ENCODE assay signal across 8 cellular contexts in genomic region chr7:101124376-101125056, GRCh38. TPM values are rescaled to one million over a fixed set of nuclear protein-coding genes. Genes with fewer than 3 reads are reported as not detected.
DNase-seq lines count a peak whose midpoint lies in the region; ATAC-seq, FAIRE-seq and TF ChIP-seq lines count a peak whose summit lies in the region.

No MANE protein-coding gene starts in this region.

- H3K27me3 ChIP-seq in Loucy (ENCODE audit: insufficient read depth, low read length, poor library complexity, severe bottlenecking) = no peaks in the 10 kb centered on the region

- H3K4me1 Mint-ChIP-seq in mesothelial cell of epicardium = peaks cover 49% of the 10 kb centered on the region

- H2AFZ ChIP-seq in Loucy (ENCODE audit: low read length) = 0 out of 2 replicates have a peak overlapping the region, but pooled peaks have one; percentile 4

- H3K4me1 ChIP-seq in Loucy (ENCODE audit: insufficient read depth, low read length, poor library complexity, severe bottlenecking) = peaks cover 45% of the 10 kb centered on the region

- peak overlapping the region; percentile 55 for H3K4me2 ChIP-seq in Loucy (ENCODE audit: low read depth, low read length, poor library complexity, severe bottlenecking)

- H3K4me3 Mint-ChIP-seq in mesothelial cell of epicardium = no peak overlapping the region

- peak overlapping the region; percentile 3 for H3K4me3 ChIP-seq in Loucy (ENCODE audit: low read length, poor library complexity, severe bottlenecking)

- H3K9ac ChIP-seq in Loucy (ENCODE audit: low read depth, low read length, poor library complexity, severe bottlenecking) = peak overlapping the region; percentile 54

- H3K27ac Mint-ChIP-seq in mesothelial cell of epicardium = peak overlapping the region; percentile 86

- ATAC-seq in HG03520 (IDR thresholded peaks at IDR 0.05; ENCODE audit: unreplicated experiment) = no peak

- FAIRE-seq in GM12892 (lab: Jason Lieb, UNC) = no peak

- H3F3A ChIP-seq in Loucy (ENCODE audit: low read depth) = no peaks in the 10 kb centered on the region

- TF ChIP-seq CTCF in Loucy (conservative IDR thresholded peaks at IDR 0.05; ENCODE audit: low read length) (no peak), mesothelial cell of epicardium (IDR thresholded peaks at IDR 0.05; ENCODE audit: unreplicated experiment) (no peak)

- peaks cover 3% of the 10 kb centered on the region for H3K9me3 Mint-ChIP-seq in mesothelial cell of epicardium

- H4K20me1 ChIP-seq in Loucy (ENCODE audit: insufficient read depth, low read length, poor library complexity, severe bottlenecking) = no peaks in the 10 kb centered on the region

- DNase-seq in COLO668 (lab: John Stamatoyannopoulos, UW; ENCODE audit: unreplicated experiment) (peak; percentile 21), brain pericyte (ENCODE audit: low read depth, low spot score) (peak; percentile 75), mesothelial cell of epicardium (ENCODE audit: low spot score in 2 of 2, unreplicated experiment in 2 of 2) (no peak), NCI-H446 treated with DMSO at 0.1 percent for 48 hours (lab: John Stamatoyannopoulos, UW) (no peak), GM12892 (ENCODE audit: insufficient read length) (no peak)
- no peak for DNase-seq in stimulated activated CD4-positive, alpha-beta T cell treated with anti-CD3 and anti-CD28 coated beads, Interleukin-1b, Interleukin-23, amount 100 ng/mL, for 48 hours

- H3K79me2 ChIP-seq in Loucy (ENCODE audit: insufficient read depth, low read length) = peaks cover 8% of the 10 kb centered on the region; the same call in 1 of the 2 replicates

- no peaks in the 10 kb centered on the region for H3K27me3 Mint-ChIP-seq in mesothelial cell of epicardium (ENCODE audit: low read depth)

- TF ChIP-seq POLR2A in GM12892 (IDR thresholded peaks at IDR 0.05; ENCODE audit: low read depth, low read length) = no peak

- H3K36me3 Mint-ChIP-seq in mesothelial cell of epicardium = no peaks in the 10 kb centered on the region

- H3K9me2 ChIP-seq in Loucy (replicated peaks; ENCODE audit: low read depth, low read length) = no peaks in the 10 kb centered on the region

- H3K9me3 ChIP-seq in Loucy (ENCODE audit: insufficient read depth, low read depth, low read length) = no peaks in the 10 kb centered on the region

- H3K36me3 ChIP-seq in Loucy (ENCODE audit: insufficient read depth, low read length) = no peaks in the 10 kb centered on the region

RNA-seq across cellular contexts. Expression of gene SERPINE1, which starts 2.4 kb away (rescaled TPM):
- total RNA-seq in mesothelial cell of epicardium = 11.4 to 15.1 TPM (median 14.2 TPM) in 3 replicates
- polyA plus RNA-seq in GM12892 (2012; ENCODE audit: missing spikeins) = 0.61 TPM

RNA-seq across cellular contexts. Expression of gene AP1S1, which starts 29.8 kb away (rescaled TPM):
- total RNA-seq in mesothelial cell of epicardium = 57.4 to 63.4 TPM (median 61.5 TPM) in 3 replicates
- polyA plus RNA-seq in GM12892 (2012; ENCODE audit: missing spikeins) = 95.5 TPM

RNA-seq across cellular contexts. Expression of gene TRIM56, which starts 39.2 kb away (rescaled TPM):
- total RNA-seq in mesothelial cell of epicardium = 33.6 to 40.1 TPM (median 39.6 TPM) in 3 replicates
- 17.0 TPM for polyA plus RNA-seq in GM12892 (2012; ENCODE audit: missing spikeins)

RNA-seq across cellular contexts. Expression of gene VGF, which starts 40.9 kb away (rescaled TPM):
- 0.35 to 0.38 TPM (median 0.36 TPM) in 3 replicates for total RNA-seq in mesothelial cell of epicardium
- polyA plus RNA-seq in GM12892 (2012; ENCODE audit: missing spikeins) = not detected

RNA-seq across cellular contexts. Expression of gene NAT16, which starts 55.6 kb away (rescaled TPM):
- not detected in 3 replicates for total RNA-seq in mesothelial cell of epicardium
- not detected for polyA plus RNA-seq in GM12892 (2012; ENCODE audit: missing spikeins)

Comparison
In these comparisons a context has a peak if more than half of its experiments do, and no peak if none do; other contexts are left out.
1. DNase-seq: peak in COLO668 (single experiment) and brain pericyte (single experiment); none in mesothelial cell of epicardium (0 of 2), stimulated activated CD4-positive, alpha-beta T cell treated with anti-CD3 and anti-CD28 coated beads, Interleukin-1b, Interleukin-23, amount 100 ng/mL, for 48 hours (single experiment), NCI-H446 treated with DMSO at 0.1 percent for 48 hours (single experiment) and GM12892 (single experiment).